ENCODE assay signal across 1 cellular context in the genomic region with DNA sequence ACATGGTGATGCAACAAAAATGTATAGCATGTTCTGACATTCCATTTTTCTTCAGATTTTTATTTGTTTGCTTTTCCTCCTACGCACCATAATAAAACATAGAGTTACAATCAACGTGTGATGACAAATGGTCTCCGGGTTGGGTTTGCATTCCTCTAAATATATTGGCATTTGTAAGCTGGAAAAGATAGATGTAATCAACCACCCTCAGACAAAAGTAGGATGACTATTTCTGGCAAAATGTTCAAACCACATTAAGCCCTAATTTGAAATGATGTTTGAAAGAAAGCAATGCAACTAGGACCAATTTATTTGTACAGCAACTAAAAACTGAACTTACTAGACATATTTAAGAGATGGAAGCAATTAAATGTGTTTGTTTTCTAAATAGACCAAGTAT.
TF ChIP-seq lines count a peak whose summit lies in the region.

No MANE protein-coding gene starts in this region.

TF ChIP-seq in HEK293, 187 proteins besides CTCF, POLR2A, EP300 and RAD21 (continued from another document):
- TF ChIP-seq, protein P1, sequence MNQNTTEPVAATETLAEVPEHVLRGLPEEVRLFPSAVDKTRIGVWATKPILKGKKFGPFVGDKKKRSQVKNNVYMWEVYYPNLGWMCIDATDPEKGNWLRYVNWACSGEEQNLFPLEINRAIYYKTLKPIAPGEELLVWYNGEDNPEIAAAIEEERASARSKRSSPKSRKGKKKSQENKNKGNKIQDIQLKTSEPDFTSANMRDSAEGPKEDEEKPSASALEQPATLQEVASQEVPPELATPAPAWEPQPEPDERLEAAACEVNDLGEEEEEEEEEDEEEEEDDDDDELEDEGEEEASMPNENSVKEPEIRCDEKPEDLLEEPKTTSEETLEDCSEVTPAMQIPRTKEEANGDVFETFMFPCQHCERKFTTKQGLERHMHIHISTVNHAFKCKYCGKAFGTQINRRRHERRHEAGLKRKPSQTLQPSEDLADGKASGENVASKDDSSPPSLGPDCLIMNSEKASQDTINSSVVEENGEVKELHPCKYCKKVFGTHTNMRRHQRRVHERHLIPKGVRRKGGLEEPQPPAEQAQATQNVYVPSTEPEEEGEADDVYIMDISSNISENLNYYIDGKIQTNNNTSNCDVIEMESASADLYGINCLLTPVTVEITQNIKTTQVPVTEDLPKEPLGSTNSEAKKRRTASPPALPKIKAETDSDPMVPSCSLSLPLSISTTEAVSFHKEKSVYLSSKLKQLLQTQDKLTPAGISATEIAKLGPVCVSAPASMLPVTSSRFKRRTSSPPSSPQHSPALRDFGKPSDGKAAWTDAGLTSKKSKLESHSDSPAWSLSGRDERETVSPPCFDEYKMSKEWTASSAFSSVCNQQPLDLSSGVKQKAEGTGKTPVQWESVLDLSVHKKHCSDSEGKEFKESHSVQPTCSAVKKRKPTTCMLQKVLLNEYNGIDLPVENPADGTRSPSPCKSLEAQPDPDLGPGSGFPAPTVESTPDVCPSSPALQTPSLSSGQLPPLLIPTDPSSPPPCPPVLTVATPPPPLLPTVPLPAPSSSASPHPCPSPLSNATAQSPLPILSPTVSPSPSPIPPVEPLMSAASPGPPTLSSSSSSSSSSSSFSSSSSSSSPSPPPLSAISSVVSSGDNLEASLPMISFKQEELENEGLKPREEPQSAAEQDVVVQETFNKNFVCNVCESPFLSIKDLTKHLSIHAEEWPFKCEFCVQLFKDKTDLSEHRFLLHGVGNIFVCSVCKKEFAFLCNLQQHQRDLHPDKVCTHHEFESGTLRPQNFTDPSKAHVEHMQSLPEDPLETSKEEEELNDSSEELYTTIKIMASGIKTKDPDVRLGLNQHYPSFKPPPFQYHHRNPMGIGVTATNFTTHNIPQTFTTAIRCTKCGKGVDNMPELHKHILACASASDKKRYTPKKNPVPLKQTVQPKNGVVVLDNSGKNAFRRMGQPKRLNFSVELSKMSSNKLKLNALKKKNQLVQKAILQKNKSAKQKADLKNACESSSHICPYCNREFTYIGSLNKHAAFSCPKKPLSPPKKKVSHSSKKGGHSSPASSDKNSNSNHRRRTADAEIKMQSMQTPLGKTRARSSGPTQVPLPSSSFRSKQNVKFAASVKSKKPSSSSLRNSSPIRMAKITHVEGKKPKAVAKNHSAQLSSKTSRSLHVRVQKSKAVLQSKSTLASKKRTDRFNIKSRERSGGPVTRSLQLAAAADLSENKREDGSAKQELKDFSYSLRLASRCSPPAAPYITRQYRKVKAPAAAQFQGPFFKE (tag by site-specific recombination; IDR thresholded peaks at IDR 0.05; ENCODE audit: borderline replicate concordance) = no peak
- TF ChIP-seq GLI2 (tag by site-specific recombination; IDR thresholded peaks at IDR 0.05; ENCODE audit: borderline replicate concordance, low read depth) (0 out of 2 replicates have a peak, but pooled peaks have one; percentile 32), IKZF3 (tag by site-specific recombination; IDR thresholded peaks at IDR 0.05) (peak; percentile 71), ZBTB17 (tag by site-specific recombination; IDR thresholded peaks at IDR 0.05) (peak; percentile 34; the same call in 1 of the 2 replicates), KLF16 (tag by site-specific recombination; IDR thresholded peaks at IDR 0.05) (no peak), ZFHX2 (tag by site-specific recombination; conservative IDR thresholded peaks at IDR 0.05) (peak; percentile 51; the same call in 1 of the 2 replicates), ZEB2 (tag by site-specific recombination; IDR thresholded peaks at IDR 0.05) (peak; percentile 50; the same call in 1 of the 2 replicates), ZNF677 (tag by site-specific recombination; IDR thresholded peaks at IDR 0.05) (no peak), ZNF140 (tag by site-specific recombination; IDR thresholded peaks at IDR 0.05) (no peak)
